Comparison of ENCODE assay signal across 8 cellular contexts in genomic region chr17:57940653-57941329, GRCh38. TPM values are rescaled to one million over a fixed set of nuclear protein-coding genes. Genes with fewer than 3 reads are reported as not detected.
A peak's percentile ranks its signal among the peaks of the same experiment; 100 is the strongest.
DNase-seq lines count a peak whose midpoint lies in the region; ATAC-seq, FAIRE-seq and TF ChIP-seq lines count a peak whose summit lies in the region.

No MANE protein-coding gene starts in this region.

- intact Hi-C loops in MCF 10A (cut with micrococcal nuclease): no loop called here
- intact Hi-C loops in mammary epithelial cell (cut with micrococcal nuclease): no loop called here

- H3K36me3 Mint-ChIP-seq in MCF 10A (ENCODE audit: insufficient read depth, unreplicated experiment) (no peaks in the 10 kb centered on the region), immature natural killer cell (peaks cover 0 to 3% (median 0%) of the 10 kb centered on the region in 3 donors)

- no peak for ATAC-seq in HG03095 (IDR thresholded peaks at IDR 0.05; ENCODE audit: unreplicated experiment)

- no peak overlapping the region for H3K4me2 ChIP-seq in mammary epithelial cell (ENCODE audit: insufficient read depth, low read depth, low read length)

- H3K4me3 Mint-ChIP-seq in MCF 10A (ENCODE audit: unreplicated experiment) (no peak overlapping the region), immature natural killer cell (no peak overlapping the region)

- H3K27ac ChIP-seq in mammary epithelial cell (ENCODE audit: insufficient read depth, low read depth, low read length) (no peak overlapping the region), RWPE1 (peak overlapping the region; percentile 57)

- no peaks in the 10 kb centered on the region for H3K27me3 ChIP-seq in mammary epithelial cell (ENCODE audit: insufficient read depth, low read length)

- in situ Hi-C loops in mammary epithelial cell (cut with MboI; ENCODE audit: low sequenced_read_pairs in 2 of 2): no loop called here

- H3K27me3 Mint-ChIP-seq in MCF 10A (ENCODE audit: insufficient read depth, unreplicated experiment) (no peaks in the 10 kb centered on the region), immature natural killer cell (ENCODE audit: low read depth in 3 of 3) (peaks cover 3 to 15% (median 6%) of the 10 kb centered on the region in 3 donors)

- H3K4me3 ChIP-seq in mammary epithelial cell (replicated peaks in 1 of 3; ENCODE audit: insufficient read depth in 1 of 3, low read depth in 2 of 3, low read length in 3 of 3): no peak overlapping the region

- H3K4me1 Mint-ChIP-seq in MCF 10A (ENCODE audit: insufficient read depth, unreplicated experiment): peaks cover 22% of the 10 kb centered on the region
- H3K4me1 Mint-ChIP-seq in immature natural killer cell: peaks cover under 1 to 2% of the 10 kb centered on the region in 2 donors

- no peaks in the 10 kb centered on the region for H3K36me3 ChIP-seq in mammary epithelial cell (ENCODE audit: insufficient read depth, low read length)

- dilution Hi-C loops in mammary epithelial cell (cut with HindIII; ENCODE audit: low sequenced_read_pairs): no loop called here

- WGBS in mammary epithelial cell (ENCODE audit: low coverage, missing lambda C conversion rate): 65% methylated on average over 5 of the region's 5 CpGs

- peaks cover 2% of the 10 kb centered on the region for H3K79me2 ChIP-seq in mammary epithelial cell (ENCODE audit: insufficient read depth, low read length)

- no peaks in the 10 kb centered on the region for H3K9me3 ChIP-seq in mammary epithelial cell (replicated peaks; ENCODE audit: insufficient read depth, low read length)

- no peaks in the 10 kb centered on the region for H4K20me1 ChIP-seq in mammary epithelial cell (ENCODE audit: insufficient read depth, low read length)

- POLR2A ChIA-PET in MCF 10A (lab: Yijun Ruan, JAX): interaction anchor here (1.5 kb wide), 1 partner anchor 37 kb away, joined by 3 read pairs; no protein-coding TSS in a partner anchor
- POLR2A ChIA-PET in RWPE1 (lab: Yijun Ruan, JAX; ENCODE audit: low non-redundant PET): no interaction called here

- no peak overlapping the region for H2AFZ ChIP-seq in mammary epithelial cell (ENCODE audit: low read depth, low read length)

- peaks cover 11% of the 10 kb centered on the region for H3K4me1 ChIP-seq in mammary epithelial cell (ENCODE audit: insufficient read depth, low read length)

- no peak overlapping the region for H3K27ac Mint-ChIP-seq in MCF 10A (ENCODE audit: low read depth, unreplicated experiment)
- H3K27ac Mint-ChIP-seq in immature natural killer cell: no peak overlapping the region

- DNase-seq in MCF 10A (ENCODE audit: unreplicated experiment) (peak; percentile 42), mammary epithelial cell (no peak), RWPE1 (ENCODE audit: low spot score) (no peak), kidney tubule cell (ENCODE audit: low spot score) (peak; percentile 61), urothelium cell line (ENCODE audit: low spot score) (peak; percentile 60), EL (no peak), immature natural killer cell (no peak)

- BruUV-seq in MCF 10A (replicated peaks; lab: Mats Ljungman, UMichigan) (no TSS peak), mammary epithelial cell (replicated peaks; lab: Mats Ljungman, UMichigan) (no TSS peak)

- no peak overlapping the region for H3K9ac ChIP-seq in mammary epithelial cell (ENCODE audit: insufficient read depth, low read length)

- peak; percentile 55 for FAIRE-seq in urothelium cell line (lab: Jason Lieb, UNC)

- TF ChIP-seq CTCF in MCF 10A (IDR thresholded peaks at IDR 0.05; ENCODE audit: unreplicated experiment): no peak
- TF ChIP-seq CTCF in mammary epithelial cell (conservative IDR thresholded peaks at IDR 0.05 in 1 of 2, IDR thresholded peaks at IDR 0.05 in 1 of 2; ENCODE audit: extremely low read depth in 1 of 2, insufficient read depth in 1 of 2, low read depth in 1 of 2, low read length in 2 of 2): no peak
- no peak for TF ChIP-seq CTCF in RWPE1 (conservative IDR thresholded peaks at IDR 0.05; ENCODE audit: low read depth)

- CTCF ChIA-PET in MCF 10A (lab: Yijun Ruan, JAX) (interaction anchor here (0.6 to 0.8 kb wide), 2 partner anchors 14 to 22 kb away, joined by 3 to 4 read pairs; partner anchors contain the start of gene CUEDC1), mammary epithelial cell (lab: Charles Lee; ENCODE audit: low non-redundant PET) (no interaction called here), RWPE1 (lab: Yijun Ruan, JAX) (interaction anchor here (0.9 kb wide), 1 partner anchor 83 kb away, joined by 4 read pairs; no protein-coding TSS in a partner anchor)

- H3K9me3 Mint-ChIP-seq in MCF 10A (ENCODE audit: unreplicated experiment): no peaks in the 10 kb centered on the region
- no peaks in the 10 kb centered on the region for H3K9me3 Mint-ChIP-seq in immature natural killer cell

RNA-seq across cellular contexts. Expression of gene CUEDC1, which starts 14.4 kb away (rescaled TPM):
- total RNA-seq in MCF 10A (2022) (15.6 and 21.5 TPM in 2 replicates), mammary epithelial cell (10 to 100 TPM in 1 of 2 donors, 1 to 10 TPM in 1; 1.8 to 14.4 TPM)
- polyA plus RNA-seq in mammary epithelial cell (9.2 TPM), immature natural killer cell (1 to 10 TPM in 1 of 3 donors, under 1 TPM in 2; 0.43 to 2.5 (median 0.52) TPM)
- polyA minus RNA-seq in mammary epithelial cell: 22.4 TPM

RNA-seq across cellular contexts. Expression of gene VEZF1, which starts 47.3 kb away (rescaled TPM):
- 66.8 and 69.1 TPM in 2 replicates for total RNA-seq in MCF 10A (2022)
- total RNA-seq in mammary epithelial cell: 10 to 100 TPM; 20.5 to 34.7 TPM
- 17.6 TPM for polyA plus RNA-seq in mammary epithelial cell
- 20.1 TPM for polyA minus RNA-seq in mammary epithelial cell
- 10 to 100 TPM; 35.8 to 54.1 (median 40.1) TPM for polyA plus RNA-seq in immature natural killer cell

Comparison
In these comparisons a context has a peak if more than half of its experiments do, and no peak if none do; other contexts are left out.
1. DNase-seq: peak in MCF 10A (single experiment), kidney tubule cell (single experiment) and urothelium cell line (single experiment); none in mammary epithelial cell (single experiment), RWPE1 (single experiment), EL (single experiment) and immature natural killer cell (0 of 3).